In genomic region chr1:68916227-68916853, GRCh38 we compare ENCODE assay signal across 12 cellular contexts.
DNase-seq lines count a peak whose midpoint lies in the region; ATAC-seq and TF ChIP-seq lines count a peak whose summit lies in the region.
"Had no signal": no experiment of that assay in that cellular context is flagged by ENCODE, and none has a peak within 500 bp of the region (broad histone marks: within the 10 kb centered on the region; RNA-seq: fewer than 3 reads in every experiment).

No MANE protein-coding gene starts in this region.

- 26 to 27% methylated on average over 4 of the region's 4 CpGs for WGBS in heart right ventricle, 2 donors
- 88 to 92% methylated on average over 2 to 3 of the region's 4 CpGs for whole genome bisulfite sequencing in mesodermal cell (ENCODE audit: insufficient coverage in 2 of 2), 2 experiments

- no peaks in the 10 kb centered on the region for H3K27me3 Mint-ChIP-seq in T-helper 17 cell

- H3K36me3 ChIP-seq in heart right ventricle (no peaks in the 10 kb centered on the region), mesodermal cell (ENCODE audit: control insufficient read depth, insufficient read depth, low read length) (no peaks in the 10 kb centered on the region)
- H3K36me3 ChIP-seq: BE2C had no signal

- H3K27ac ChIP-seq in heart right ventricle = peak overlapping the region in 3 of 10 donors; percentile 19 to 37 (median 29)
- H3K27ac ChIP-seq in coronary artery = peak overlapping the region; percentile 47 to 54
- peak overlapping the region; percentile 39 for H3K27ac ChIP-seq in mesodermal cell (ENCODE audit: low read depth, low read length, severe bottlenecking)
- H3K27ac ChIP-seq: epithelial cell of prostate had no signal

- H3K4me1 Mint-ChIP-seq in T-helper 17 cell = no peaks in the 10 kb centered on the region

- H3K4me3 Mint-ChIP-seq in T-helper 17 cell = no peak overlapping the region

- H3K27ac Mint-ChIP-seq in T-helper 17 cell = no peak overlapping the region

- TF ChIP-seq CTCF in heart right ventricle (IDR thresholded peaks at IDR 0.05) (no peak), coronary artery (IDR thresholded peaks at IDR 0.05) (no peak)

- no peaks in the 10 kb centered on the region for H3K36me3 Mint-ChIP-seq in T-helper 17 cell (ENCODE audit: low read depth)

- DNase-seq in heart right ventricle (peak in 1 of 2 donors; percentile 3), cardiac septum (ENCODE audit: low spot score) (no peak), coronary artery (ENCODE audit: low spot score) (no peak), GM03348 (ENCODE audit: low spot score) (no peak), T-helper 17 cell (no peak), cerebellar nuclear complex (lab: John Stamatoyannopoulos, UW) (no peak)
- DNase-seq: activated CD8-positive, alpha-beta memory T cell treated with anti-CD3 and anti-CD28 coated beads, Interleukin-2, amount 50 U/mL, for 4 hours; BE2C had no signal

- intact Hi-C loops in heart right ventricle (cut with DNase I) (no loop called here), cardiac septum (cut with DNase I) (loop anchor here (5.0 kb wide), 1 partner anchor 1149 kb away; no protein-coding TSS in a partner anchor)

- no peaks in the 10 kb centered on the region for H3K27me3 ChIP-seq in heart right ventricle
- H3K27me3 ChIP-seq: BE2C had no signal

- H3K4me3 ChIP-seq in heart right ventricle = no peak overlapping the region
- H3K4me3 ChIP-seq in coronary artery = no peak overlapping the region
- no peak overlapping the region for H3K4me3 ChIP-seq in mesodermal cell (ENCODE audit: extremely low read depth, insufficient read depth, low read length, poor library complexity, severe bottlenecking)

- peaks cover 0 to 7% (median 0%) of the 10 kb centered on the region in 11 donors for H3K9me3 ChIP-seq in heart right ventricle
- H3K9me3 ChIP-seq in mesodermal cell (ENCODE audit: control insufficient read depth, low read length) = no peaks in the 10 kb centered on the region
- H3K9me3 ChIP-seq in T-helper 17 cell (ENCODE audit: control insufficient read depth, low read length, poor library complexity, severe bottlenecking) = no peaks in the 10 kb centered on the region
- H3K9me3 ChIP-seq: BE2C had no signal

- ATAC-seq in heart right ventricle = peak in 5 of 8 donors; percentile 25 to 81 (median 69)
- ATAC-seq in T-helper 17 cell = no peak
- ATAC-seq in GM19463 (IDR thresholded peaks at IDR 0.05; ENCODE audit: unreplicated experiment) = no peak
- ATAC-seq: Panc1 had no signal

- H3K4me1 ChIP-seq in heart right ventricle (peaks cover 0 to 19% (median 11%) of the 10 kb centered on the region in 9 donors), mesodermal cell (ENCODE audit: control insufficient read depth, insufficient read depth, low read length, poor library complexity, severe bottlenecking) (peaks cover 3% of the 10 kb centered on the region)
- H3K4me1 ChIP-seq: BE2C had no signal

Comparison
In these comparisons a context has a peak if more than half of its experiments do, and no peak if none do; other contexts are left out.
1. ATAC-seq: peak in heart right ventricle (5 of 8); none in T-helper 17 cell (single experiment) and GM19463 (single experiment).